In the genomic region with DNA sequence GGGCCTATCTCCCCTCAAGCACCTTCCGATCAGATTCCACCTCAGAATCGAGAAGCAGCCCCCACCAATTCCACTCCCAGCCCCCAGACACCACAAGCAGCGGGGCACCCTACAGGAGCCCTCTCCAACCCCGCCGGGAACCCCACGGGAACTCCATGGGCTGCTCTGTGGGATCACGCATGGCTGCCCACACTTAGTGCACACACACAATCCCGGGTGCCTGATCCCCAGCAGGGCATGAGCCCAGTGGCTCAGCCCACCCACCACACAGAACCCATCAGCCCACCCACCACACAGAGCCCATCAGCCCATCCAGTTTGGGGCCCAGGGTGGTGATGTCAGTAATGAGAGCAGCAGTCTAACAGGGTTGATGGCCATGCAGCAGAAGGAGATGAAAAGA, we compare ENCODE assay signal across 27 cellular contexts.
"Had no signal": no experiment of that assay in that cellular context is flagged by ENCODE, and none has a peak within 500 bp of the region (broad histone marks: within the 10 kb centered on the region; RNA-seq: fewer than 3 reads in every experiment).

No MANE protein-coding gene starts in this region.

- H3K27ac ChIP-seq: coronary artery, esophagus muscularis mucosa, foreskin keratinocyte, gastroesophageal sphincter, heart left ventricle, hepatocyte, left lung, pancreas, right lobe of liver, testis, tibial artery had no signal

- H3K4me1 ChIP-seq: esophagus muscularis mucosa, foreskin keratinocyte, gastroesophageal sphincter, heart left ventricle, left lung, pancreas, right lobe of liver, testis, tibial artery had no signal

- H3K9me3 ChIP-seq: heart left ventricle, left lung, mucosa of descending colon, pancreas, right lobe of liver, testis, tibial artery had no signal

- ATAC-seq: foreskin keratinocyte; gastroesophageal sphincter; left cardiac atrium; left lung; mucosa of descending colon; pancreas; right lobe of liver; stimulated activated naive CD8-positive, alpha-beta T cell treated with anti-CD3 and anti-CD28 coated beads, Interleukin-15, amount 100 ng/mL, for 72 hours had no signal

- H3K4me3 Mint-ChIP-seq: mesothelial cell of epicardium; naive B cell; natural killer cell treated with Interleukin-12 subunit alpha and Interleukin-12 subunit beta and Interleukin-15 and Interleukin-18, amount 100 ng/mL, for 72 hours; neural crest cell; stimulated activated naive CD8-positive, alpha-beta T cell treated with anti-CD3 and anti-CD28 coated beads, Interleukin-15, amount 100 ng/mL, for 72 hours; type B pancreatic cell had no signal

- H3K4me1 Mint-ChIP-seq: mesothelial cell of epicardium; neural crest cell; stimulated activated naive CD8-positive, alpha-beta T cell treated with anti-CD3 and anti-CD28 coated beads, Interleukin-15, amount 100 ng/mL, for 72 hours had no signal

- H3K4me3 ChIP-seq: coronary artery, esophagus muscularis mucosa, gastroesophageal sphincter, heart left ventricle, hepatocyte, left lung, mucosa of descending colon, pancreas, right lobe of liver, testis, tibial artery had no signal

- H3K36me3 Mint-ChIP-seq: mesothelial cell of epicardium; naive B cell; natural killer cell treated with Interleukin-12 subunit alpha and Interleukin-12 subunit beta and Interleukin-15 and Interleukin-18, amount 100 ng/mL, for 72 hours had no signal

- DNase-seq: dermis blood vessel endothelial cell; effector memory CD4-positive, alpha-beta T cell; foreskin keratinocyte; heart left ventricle; left cardiac atrium; left lung; mesenchymal stem cell; mucosa of descending colon; naive B cell; pancreas; retina; right lobe of liver; small intestine; stimulated activated CD4-positive, alpha-beta T cell treated with anti-CD3 and anti-CD28 coated beads, Interleukin-15, amount 100 ng/mL, for 24 hours; stimulated activated CD4-positive, alpha-beta T cell treated with anti-CD3 and anti-CD28 coated beads, Interleukin-2, amount 100 ng/mL, for 48 hours; stimulated activated naive CD4-positive, alpha-beta T cell; stimulated activated naive CD8-positive, alpha-beta T cell treated with anti-CD3 and anti-CD28 coated beads, Interleukin-15, amount 100 ng/mL, for 72 hours; testis; tibial artery had no signal

- H3K9me3 Mint-ChIP-seq: natural killer cell treated with Interleukin-12 subunit alpha and Interleukin-12 subunit beta and Interleukin-15 and Interleukin-18, amount 100 ng/mL, for 72 hours; neural crest cell; stimulated activated naive CD8-positive, alpha-beta T cell treated with anti-CD3 and anti-CD28 coated beads, Interleukin-15, amount 100 ng/mL, for 72 hours had no signal

- H3K27me3 ChIP-seq: foreskin keratinocyte, hepatocyte, pancreas, right lobe of liver, testis had no signal

- H3K27ac Mint-ChIP-seq: mesothelial cell of epicardium; naive B cell; natural killer cell treated with Interleukin-12 subunit alpha and Interleukin-12 subunit beta and Interleukin-15 and Interleukin-18, amount 100 ng/mL, for 72 hours; type B pancreatic cell had no signal

- H3K36me3 ChIP-seq: esophagus muscularis mucosa, gastroesophageal sphincter, heart left ventricle, left lung, pancreas, right lobe of liver, tibial artery had no signal

- H3K27me3 Mint-ChIP-seq: stimulated activated naive CD8-positive, alpha-beta T cell treated with anti-CD3 and anti-CD28 coated beads, Interleukin-15, amount 100 ng/mL, for 72 hours; type B pancreatic cell had no signal
